Comparison of ENCODE assay signal across 27 cellular contexts in the genomic region with DNA sequence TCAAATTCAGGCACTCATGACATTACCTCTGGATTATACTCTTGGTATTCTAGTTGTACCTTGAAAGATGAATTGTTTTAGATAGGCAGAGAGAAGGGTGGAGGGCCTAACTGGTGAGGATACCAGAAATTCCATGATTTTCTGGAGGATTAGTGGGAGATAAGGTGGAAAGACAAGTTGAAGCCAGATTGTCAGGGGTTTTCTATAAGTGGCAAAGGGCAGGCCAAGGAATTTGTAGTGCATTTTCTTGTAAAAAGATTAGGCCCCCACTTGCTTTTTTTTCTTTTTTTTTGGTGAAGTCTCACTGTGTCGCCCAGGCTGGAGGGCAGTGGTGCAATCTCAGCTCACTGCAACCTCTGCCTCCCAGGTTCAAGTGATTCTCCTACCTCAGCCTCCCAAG.
"Had no signal": no experiment of that assay in that cellular context is flagged by ENCODE, and none has a peak within 500 bp of the region (broad histone marks: within the 10 kb centered on the region; RNA-seq: fewer than 3 reads in every experiment).

No MANE protein-coding gene starts in this region.

- H3K27me3 ChIP-seq: body of pancreas, esophagus squamous epithelium, gastroesophageal sphincter, heart right ventricle had no signal

- H3K4me1 ChIP-seq: body of pancreas, gastroesophageal sphincter, heart right ventricle had no signal

- H3K4me3 ChIP-seq: body of pancreas, esophagus squamous epithelium, gastroesophageal sphincter, heart right ventricle had no signal

- H3K36me3 ChIP-seq: esophagus squamous epithelium, gastroesophageal sphincter, heart right ventricle had no signal

- H3K27ac ChIP-seq: body of pancreas, esophagus squamous epithelium, gastroesophageal sphincter, heart right ventricle, VCaP had no signal

- ATAC-seq: activated CD8-positive, alpha-beta T cell treated with anti-CD3 and anti-CD28 coated beads for 36 hours; activated T-cell treated with anti-CD3 and anti-CD28 coated beads, Interleukin-2, amount 50 U/mL, for 4 hours; activated T-helper 17 cell treated with anti-CD3 and anti-CD28 coated beads, Interleukin-2, amount 50 U/mL, for 72 hours; body of pancreas; effector memory CD8-positive, alpha-beta T cell; gastroesophageal sphincter; heart right ventricle; WTC11 had no signal

- DNase-seq: activated CD4-positive, alpha-beta T cell treated with anti-CD3 and anti-CD28 coated beads for 1 hour; activated CD4-positive, alpha-beta T cell treated with anti-CD3 and anti-CD28 coated beads for 4 hours; activated CD4-positive, alpha-beta T cell treated with anti-CD3 and anti-CD28 coated beads, Interleukin-2, amount 10 ng/mL, durations not matched to agents 7 days and 5 days; activated CD4-positive, alpha-beta T cell treated with anti-CD3 and anti-CD28 coated beads, Interleukin-2, amount 50 U/mL, for 48 hours; activated CD8-positive, alpha-beta memory T cell treated with anti-CD3 and anti-CD28 coated beads for 24 hours; activated CD8-positive, alpha-beta T cell treated with anti-CD3 and anti-CD28 coated beads for 36 hours; activated effector memory CD4-positive, alpha-beta T cell treated with Interleukin-2 at 50 U/mL for 16 hours; activated gamma-delta T cell treated with Interleukin-2 at 50 U/mL for 16 hours; activated naive CD4-positive, alpha-beta T cell treated with anti-CD3 and anti-CD28 coated beads, Interleukin-2, amount 50 U/mL, for 16 hours; activated naive CD4-positive, alpha-beta T cell treated with Interleukin-2 at 50 U/mL for 16 hours; activated T-cell treated with anti-CD3 and anti-CD28 coated beads, Interleukin-2, amount 50 U/mL, for 4 hours; amygdala; aorta; body of pancreas; caudate nucleus; cortex of kidney; dermis blood vessel endothelial cell; effector CD4-positive, alpha-beta T cell; effector memory CD8-positive, alpha-beta T cell; esophagus squamous epithelium; foreskin melanocyte; heart right ventricle; T-helper 2 cell had no signal
